Comparison of ENCODE assay signal across 8 cellular contexts in genomic region chr6:149468179-149468578, GRCh38. TPM values are rescaled to one million over a fixed set of nuclear protein-coding genes. Genes with fewer than 3 reads are reported as not detected.
A peak's percentile ranks its signal among the peaks of the same experiment; 100 is the strongest.
DNase-seq lines count a peak whose midpoint lies in the region; ATAC-seq, FAIRE-seq and TF ChIP-seq lines count a peak whose summit lies in the region.
"Had no signal": no experiment of that assay in that cellular context is flagged by ENCODE, and none has a peak within 500 bp of the region (broad histone marks: within the 10 kb centered on the region; RNA-seq: fewer than 3 reads in every experiment).

No MANE protein-coding gene starts in this region.

- no peak overlapping the region for H3K4ac ChIP-seq in mesenchymal stem cell (ENCODE audit: low read depth in 1 of 2, low read length in 2 of 2)

- DNase-seq in NAMALWA (ENCODE audit: low spot score) (peak; percentile 74), mesenchymal stem cell (no peak), H54 (ENCODE audit: insufficient read length, low spot score) (no peak), NCI-H146 treated with DMSO at 0.1 percent for 48 hours (lab: John Stamatoyannopoulos, UW; ENCODE audit: unreplicated experiment) (no peak), HuH-7 (ENCODE audit: low spot score) (no peak)
- DNase-seq: SHP77 had no signal

- no peak overlapping the region for H2BK120ac ChIP-seq in mesenchymal stem cell (ENCODE audit: low read depth, low read length)

- no peak overlapping the region for H3K9ac ChIP-seq in mesenchymal stem cell (ENCODE audit: low read length)

- H3K4me3 ChIP-seq in mesenchymal stem cell (ENCODE audit: insufficient read depth in 1 of 2, low read depth in 1 of 2, low read length in 2 of 2): no peak overlapping the region

- no peak overlapping the region for H4K91ac ChIP-seq in mesenchymal stem cell (ENCODE audit: low read length)

- no peak overlapping the region for H3K23ac ChIP-seq in mesenchymal stem cell (ENCODE audit: low read length in 2 of 2)

- FAIRE-seq in H54 (lab: Jason Lieb, UNC): no peak

- no peaks in the 10 kb centered on the region for H3K79me1 ChIP-seq in mesenchymal stem cell (replicated peaks; ENCODE audit: low read length, poor library complexity, severe bottlenecking)

- TF ChIP-seq POLR2A in H54 (IDR thresholded peaks at IDR 0.05; ENCODE audit: low read depth, low read length): no peak

- peak overlapping the region; percentile 28 to 67 for H3K18ac ChIP-seq in mesenchymal stem cell (ENCODE audit: low read depth in 1 of 2, low read length in 2 of 2)

- H3K14ac ChIP-seq in mesenchymal stem cell (ENCODE audit: low read length in 2 of 2): no peak overlapping the region

- no peak overlapping the region for H2BK5ac ChIP-seq in mesenchymal stem cell (ENCODE audit: low read depth, low read length, poor library complexity, severe bottlenecking)

- H3K4me2 ChIP-seq in mesenchymal stem cell (ENCODE audit: low read length, poor library complexity, severe bottlenecking): no peak overlapping the region

- H2AFZ ChIP-seq in mesenchymal stem cell (ENCODE audit: low read depth, low read length): no peak overlapping the region

- peak overlapping the region; percentile 22 for H4K8ac ChIP-seq in mesenchymal stem cell (ENCODE audit: low read length)

- ATAC-seq in GM18502 (IDR thresholded peaks at IDR 0.05; ENCODE audit: poor library complexity, unreplicated experiment): peak; percentile 21
- peak; percentile 14 for ATAC-seq in GM21423 (IDR thresholded peaks at IDR 0.05; ENCODE audit: unreplicated experiment)

- H2AK5ac ChIP-seq in mesenchymal stem cell (ENCODE audit: low read length, severe bottlenecking): no peak overlapping the region

- H3K27ac ChIP-seq in mesenchymal stem cell (ENCODE audit: low read length, poor library complexity, severe bottlenecking): no peak overlapping the region

- no peaks in the 10 kb centered on the region for H3K9me3 ChIP-seq in mesenchymal stem cell (ENCODE audit: control insufficient read depth, low read length)

- 86% methylated on average over 2 of the region's 2 CpGs for WGBS in mesenchymal stem cell

- no peaks in the 10 kb centered on the region for H3K36me3 ChIP-seq in mesenchymal stem cell (ENCODE audit: control insufficient read depth in 1 of 2, insufficient read depth in 2 of 2, low read depth in 1 of 2, low read length in 2 of 2)

- peaks cover 8 to 45% of the 10 kb centered on the region in 2 experiments for H3K27me3 ChIP-seq in mesenchymal stem cell (ENCODE audit: control insufficient read depth in 1 of 2, insufficient read depth in 1 of 2, low read length in 2 of 2)

- peak overlapping the region in 1 of 2 experiments; percentile 35 for H2BK12ac ChIP-seq in mesenchymal stem cell (ENCODE audit: low read length in 2 of 2)

- H3K4me1 ChIP-seq in mesenchymal stem cell (ENCODE audit: control insufficient read depth, insufficient read depth, low read depth, low read length): no peaks in the 10 kb centered on the region

- H2BK15ac ChIP-seq in mesenchymal stem cell (ENCODE audit: low read depth, poor library complexity, severe bottlenecking): no peak overlapping the region

RNA-seq across cellular contexts. Expression of gene ZC3H12D, which starts 16.6 kb away (rescaled TPM):
- 0.04 TPM for polyA plus RNA-seq in mesenchymal stem cell (2013, experiment 1 of 2)
- polyA plus RNA-seq in mesenchymal stem cell (2013, experiment 2 of 2): 0.04 TPM
